Comparison of ENCODE assay signal across 8 cellular contexts in genomic region chr14:53953828-53954550, GRCh38. TPM values are rescaled to one million over a fixed set of nuclear protein-coding genes. Genes with fewer than 3 reads are reported as not detected.
DNase-seq lines count a peak whose midpoint lies in the region; ATAC-seq lines count a peak whose summit lies in the region.

No MANE protein-coding gene starts in this region.

- no peaks in the 10 kb centered on the region for H3K9me3 Mint-ChIP-seq in activated naive CD8-positive, alpha-beta T cell treated with anti-CD3 and anti-CD28 coated beads, Interleukin-2, amount 50 U/mL, for 24 hours

- H3K4me1 ChIP-seq in HUES48 (ENCODE audit: control insufficient read depth, insufficient read depth, low read length) (peaks cover 27% of the 10 kb centered on the region), right cardiac atrium (ENCODE audit: control insufficient read depth, insufficient read depth, low read length) (no peaks in the 10 kb centered on the region)

- no peaks in the 10 kb centered on the region for H3K9me3 ChIP-seq in HUES48 (ENCODE audit: control insufficient read depth, insufficient read depth, low read length)
- H3K9me3 ChIP-seq in right cardiac atrium (ENCODE audit: control insufficient read depth, low read length) = no peaks in the 10 kb centered on the region

- peak overlapping the region; percentile 70 for H3K4me3 Mint-ChIP-seq in activated naive CD8-positive, alpha-beta T cell treated with anti-CD3 and anti-CD28 coated beads, Interleukin-2, amount 50 U/mL, for 24 hours

- no peak overlapping the region for H3K27ac Mint-ChIP-seq in activated naive CD8-positive, alpha-beta T cell treated with anti-CD3 and anti-CD28 coated beads, Interleukin-2, amount 50 U/mL, for 24 hours

- under 1% methylated on average over 51 of the region's 51 CpGs for WGBS in right cardiac atrium

- H3K36me3 ChIP-seq in HUES48 (ENCODE audit: control insufficient read depth, insufficient read depth, low read length) = peaks cover 25% of the 10 kb centered on the region

- peaks cover 32% of the 10 kb centered on the region for H3K4me1 Mint-ChIP-seq in activated naive CD8-positive, alpha-beta T cell treated with anti-CD3 and anti-CD28 coated beads, Interleukin-2, amount 50 U/mL, for 24 hours

- H3K9ac ChIP-seq in HUES48 (ENCODE audit: low read depth, low read length) = peak overlapping the region; percentile 31; the same call in 1 of the 2 replicates

- peak overlapping the region; percentile 88 for H3K4me3 ChIP-seq in HUES48 (ENCODE audit: low read depth, low read length)
- H3K4me3 ChIP-seq in right cardiac atrium (ENCODE audit: low read length) = peak overlapping the region; percentile 84

- no peak for ATAC-seq in activated naive CD8-positive, alpha-beta T cell treated with anti-CD3 and anti-CD28 coated beads, Interleukin-2, amount 50 U/mL, for 24 hours
- ATAC-seq in right cardiac atrium = peak; percentile 37 to 46
- peak; percentile 33 for ATAC-seq in sciatic nerve
- ATAC-seq in HG02885 (IDR thresholded peaks at IDR 0.05; ENCODE audit: poor library complexity, unreplicated experiment) = no peak

- intact Hi-C loops in right cardiac atrium (cut with DNase I) (loop anchor here in 3 of 4 donors (10.0 kb wide), 3 partner anchors 221 to 409 kb away; no protein-coding TSS in a partner anchor), sciatic nerve (cut with DNase I) (loop anchor here (10.0 kb wide), 1 partner anchor 211 kb away; no protein-coding TSS in a partner anchor)

- DNase-seq in COLO668 (lab: John Stamatoyannopoulos, UW; ENCODE audit: unreplicated experiment) = peak; percentile 73
- DNase-seq in activated naive CD8-positive, alpha-beta T cell treated with anti-CD3 and anti-CD28 coated beads, Interleukin-2, amount 50 U/mL, for 24 hours = peak; percentile 10
- peak; percentile 61 to 82 (median 80) for DNase-seq in right cardiac atrium
- peak; percentile 72 for DNase-seq in sciatic nerve (ENCODE audit: low spot score)
- DNase-seq in cortex of kidney (lab: John Stamatoyannopoulos, UW) = no peak
- no peak for DNase-seq in epidermal melanocyte (ENCODE audit: insufficient read length, low spot score)

- H3K27me3 ChIP-seq in HUES48 (ENCODE audit: control insufficient read depth, insufficient read depth, low read length) (peaks cover 78% of the 10 kb centered on the region), right cardiac atrium (ENCODE audit: control insufficient read depth, insufficient read depth) (no peaks in the 10 kb centered on the region)

- H3K27ac ChIP-seq in HUES48 (ENCODE audit: low read depth, low read length) (no peak overlapping the region), right cardiac atrium (ENCODE audit: low read length) (peak overlapping the region; percentile 78)

- H3K27me3 Mint-ChIP-seq in activated naive CD8-positive, alpha-beta T cell treated with anti-CD3 and anti-CD28 coated beads, Interleukin-2, amount 50 U/mL, for 24 hours = peaks cover 68% of the 10 kb centered on the region

- H3K36me3 Mint-ChIP-seq in activated naive CD8-positive, alpha-beta T cell treated with anti-CD3 and anti-CD28 coated beads, Interleukin-2, amount 50 U/mL, for 24 hours (ENCODE audit: low read depth) = no peaks in the 10 kb centered on the region

RNA-seq across cellular contexts. Expression of gene BMP4, which starts 2.6 kb away (rescaled TPM):
- total RNA-seq in right cardiac atrium (10 to 100 TPM in 2 of 4 donors, 1 to 10 TPM in 2; 6.4 to 10.8 (median 8.4) TPM), sciatic nerve (12.0 TPM)
- 8.0 TPM for polyA plus RNA-seq in right cardiac atrium

Comparison
In these comparisons a context has a peak if more than half of its experiments do, and no peak if none do; other contexts are left out.
1. DNase-seq: peak in COLO668 (single experiment), activated naive CD8-positive, alpha-beta T cell treated with anti-CD3 and anti-CD28 coated beads, Interleukin-2, amount 50 U/mL, for 24 hours (single experiment), right cardiac atrium (3 of 3) and sciatic nerve (single experiment); none in cortex of kidney (single experiment) and epidermal melanocyte (single experiment).
2. ATAC-seq: peak in right cardiac atrium (2 of 2) and sciatic nerve (single experiment); none in activated naive CD8-positive, alpha-beta T cell treated with anti-CD3 and anti-CD28 coated beads, Interleukin-2, amount 50 U/mL, for 24 hours (single experiment) and HG02885 (single experiment).